ENCODE assay signal across 18 cellular contexts in genomic region chr4:173051697-173052096, GRCh38.
A peak's percentile ranks its signal among the peaks of the same experiment; 100 is the strongest.
DNase-seq lines count a peak whose midpoint lies in the region; ATAC-seq and TF ChIP-seq lines count a peak whose summit lies in the region.
"Had no signal": no experiment of that assay in that cellular context is flagged by ENCODE, and none has a peak within 500 bp of the region (broad histone marks: within the 10 kb centered on the region; RNA-seq: fewer than 3 reads in every experiment).

No MANE protein-coding gene starts in this region.

- intact Hi-C loops in right cardiac atrium (cut with DNase I) (no loop called here), MCF 10A (cut with micrococcal nuclease) (no loop called here)

- H3K9me3 Mint-ChIP-seq in MCF 10A (ENCODE audit: unreplicated experiment) = no peaks in the 10 kb centered on the region
- H3K9me3 Mint-ChIP-seq: activated naive CD8-positive, alpha-beta T cell treated with anti-CD3 and anti-CD28 coated beads, Interleukin-2, amount 10 ng/mL, durations not matched to agents 7 days and 5 days; stimulated activated naive CD8-positive, alpha-beta T cell treated with anti-CD3 and anti-CD28 coated beads, Interleukin-15, amount 100 ng/mL, for 72 hours had no signal

- no peaks in the 10 kb centered on the region for H3K9me3 ChIP-seq in adipocyte (ENCODE audit: control insufficient read depth, low read length)
- H3K9me3 ChIP-seq in right cardiac atrium (ENCODE audit: control insufficient read depth, low read length) = no peaks in the 10 kb centered on the region
- H3K9me3 ChIP-seq: BE2C had no signal

- no peak overlapping the region for H3K27ac Mint-ChIP-seq in MCF 10A (ENCODE audit: low read depth, unreplicated experiment)
- H3K27ac Mint-ChIP-seq: activated CD4-positive, alpha-beta T cell treated with anti-CD3 and anti-CD28 coated beads for 36 hours; activated naive CD8-positive, alpha-beta T cell treated with anti-CD3 and anti-CD28 coated beads, Interleukin-2, amount 10 ng/mL, durations not matched to agents 7 days and 5 days; neural progenitor cell; stimulated activated naive CD8-positive, alpha-beta T cell treated with anti-CD3 and anti-CD28 coated beads, Interleukin-15, amount 100 ng/mL, for 72 hours had no signal

- POLR2A ChIA-PET in MCF 10A (lab: Yijun Ruan, JAX) = no interaction called here

- H3K27me3 ChIP-seq in adipocyte (replicated peaks; ENCODE audit: control insufficient read depth, insufficient read depth, low read length) = no peaks in the 10 kb centered on the region
- H3K27me3 ChIP-seq in right cardiac atrium (ENCODE audit: control insufficient read depth, insufficient read depth) = no peaks in the 10 kb centered on the region
- H3K27me3 ChIP-seq: neural progenitor cell had no signal

- no TSS peak for BruUV-seq in MCF 10A (replicated peaks; lab: Mats Ljungman, UMichigan)

- WGBS in right cardiac atrium = 30% methylated on average over 9 of the region's 9 CpGs

- TF ChIP-seq CTCF in MCF 10A (IDR thresholded peaks at IDR 0.05; ENCODE audit: unreplicated experiment) = no peak

- no peaks in the 10 kb centered on the region for H3K36me3 Mint-ChIP-seq in MCF 10A (ENCODE audit: insufficient read depth, unreplicated experiment)
- H3K36me3 Mint-ChIP-seq: activated naive CD8-positive, alpha-beta T cell treated with anti-CD3 and anti-CD28 coated beads, Interleukin-2, amount 10 ng/mL, durations not matched to agents 7 days and 5 days; neural progenitor cell had no signal

- H3K27ac ChIP-seq in right cardiac atrium (ENCODE audit: low read length) = no peak overlapping the region
- H3K27ac ChIP-seq: epithelial cell of prostate, GM23248, neural progenitor cell had no signal

- no peaks in the 10 kb centered on the region for H3K27me3 Mint-ChIP-seq in MCF 10A (ENCODE audit: insufficient read depth, unreplicated experiment)
- H3K27me3 Mint-ChIP-seq: stimulated activated naive CD8-positive, alpha-beta T cell treated with anti-CD3 and anti-CD28 coated beads, Interleukin-15, amount 100 ng/mL, for 72 hours had no signal

- ATAC-seq in right cardiac atrium = no peak
- ATAC-seq: activated CD4-positive, alpha-beta T cell treated with anti-CD3 and anti-CD28 coated beads for 36 hours; stimulated activated naive CD8-positive, alpha-beta T cell treated with anti-CD3 and anti-CD28 coated beads, Interleukin-15, amount 100 ng/mL, for 72 hours had no signal

- H3K4me1 ChIP-seq in adipocyte (ENCODE audit: control insufficient read depth, insufficient read depth, low read length) (no peaks in the 10 kb centered on the region), right cardiac atrium (ENCODE audit: control insufficient read depth, insufficient read depth, low read length) (no peaks in the 10 kb centered on the region)
- H3K4me1 ChIP-seq: BE2C had no signal

- no peaks in the 10 kb centered on the region for H3K36me3 ChIP-seq in adipocyte (ENCODE audit: control insufficient read depth, insufficient read depth, low read length, severe bottlenecking)
- H3K36me3 ChIP-seq: BE2C, neural progenitor cell had no signal

- CTCF ChIA-PET in MCF 10A (lab: Yijun Ruan, JAX) = interaction anchor here (1.1 kb wide), 1 partner anchor 119 kb away, joined by 3 read pairs; no protein-coding TSS in a partner anchor

- peak; percentile 28 for DNase-seq in ELR (ENCODE audit: low read depth)
- no peak for DNase-seq in adipocyte (ENCODE audit: low read depth)
- DNase-seq in right cardiac atrium = no peak
- peak; percentile 58 for DNase-seq in retina
- DNase-seq in cerebellar nuclear complex (lab: John Stamatoyannopoulos, UW) = no peak
- no peak for DNase-seq in activated naive CD4-positive, alpha-beta T cell (lab: John Stamatoyannopoulos, UW)
- DNase-seq in MCF 10A (ENCODE audit: unreplicated experiment) = no peak
- no peak for DNase-seq in mucosa of gallbladder (ENCODE audit: low spot score)
- DNase-seq: activated CD4-positive, alpha-beta T cell treated with anti-CD3 and anti-CD28 coated beads for 36 hours; activated naive CD8-positive, alpha-beta T cell treated with anti-CD3 and anti-CD28 coated beads, Interleukin-2, amount 10 ng/mL, durations not matched to agents 7 days and 5 days; BE2C; DMS 273 treated with DMSO at 0.1 percent for 48 hours; GM23248; NCI-H1694; NCI-H524; stimulated activated naive CD8-positive, alpha-beta T cell treated with anti-CD3 and anti-CD28 coated beads, Interleukin-15, amount 100 ng/mL, for 72 hours had no signal

- H3K4me3 ChIP-seq in adipocyte (ENCODE audit: low read length) (peak overlapping the region; percentile 44), right cardiac atrium (ENCODE audit: low read length) (peak overlapping the region; percentile 16)
- H3K4me3 ChIP-seq: GM23248, neural progenitor cell had no signal

- no peaks in the 10 kb centered on the region for H3K4me1 Mint-ChIP-seq in MCF 10A (ENCODE audit: insufficient read depth, unreplicated experiment)
- H3K4me1 Mint-ChIP-seq: activated CD4-positive, alpha-beta T cell treated with anti-CD3 and anti-CD28 coated beads for 36 hours; activated naive CD8-positive, alpha-beta T cell treated with anti-CD3 and anti-CD28 coated beads, Interleukin-2, amount 10 ng/mL, durations not matched to agents 7 days and 5 days; stimulated activated naive CD8-positive, alpha-beta T cell treated with anti-CD3 and anti-CD28 coated beads, Interleukin-15, amount 100 ng/mL, for 72 hours had no signal

- H3K4me3 Mint-ChIP-seq in MCF 10A (ENCODE audit: unreplicated experiment) = no peak overlapping the region
- H3K4me3 Mint-ChIP-seq: activated CD4-positive, alpha-beta T cell treated with anti-CD3 and anti-CD28 coated beads for 36 hours; activated naive CD8-positive, alpha-beta T cell treated with anti-CD3 and anti-CD28 coated beads, Interleukin-2, amount 10 ng/mL, durations not matched to agents 7 days and 5 days; neural progenitor cell; stimulated activated naive CD8-positive, alpha-beta T cell treated with anti-CD3 and anti-CD28 coated beads, Interleukin-15, amount 100 ng/mL, for 72 hours had no signal

- no peak overlapping the region for H3K9ac ChIP-seq in adipocyte (ENCODE audit: low read length)
- H3K9ac ChIP-seq: GM23248, neural progenitor cell had no signal

Comparison
In these comparisons a context has a peak if more than half of its experiments do, and no peak if none do; other contexts are left out.
1. DNase-seq: peak in ELR (single experiment) and retina (single experiment); none in adipocyte (single experiment), right cardiac atrium (0 of 3), cerebellar nuclear complex (0 of 2), activated naive CD4-positive, alpha-beta T cell (0 of 4), MCF 10A (single experiment) and mucosa of gallbladder (single experiment).